ENCODE assay signal across 9 cellular contexts in genomic region chr2:25586726-25587144, GRCh38.
A peak's percentile ranks its signal among the peaks of the same experiment; 100 is the strongest.
DNase-seq lines count a peak whose midpoint lies in the region; ATAC-seq, FAIRE-seq and TF ChIP-seq lines count a peak whose summit lies in the region.
"Had no signal": no experiment of that assay in that cellular context is flagged by ENCODE, and none has a peak within 500 bp of the region (broad histone marks: within the 10 kb centered on the region; RNA-seq: fewer than 3 reads in every experiment).

No MANE protein-coding gene starts in this region.

- H4K20me1 ChIP-seq in BLaER1 treated with 17β-estradiol and CSF1 and Interleukin-3, amounts not matched to agents 10 nM and 100 nM, result no peaks in the 10 kb centered on the region
- H4K20me1 ChIP-seq in astrocyte (ENCODE audit: insufficient read depth, low read length), result no peaks in the 10 kb centered on the region

- H2AFZ ChIP-seq in astrocyte (ENCODE audit: low read depth, low read length), result peak overlapping the region; percentile 37

- no peak for FAIRE-seq in astrocyte (lab: Jason Lieb, UNC)

- H3K27ac ChIP-seq in BLaER1 treated with 17β-estradiol and CSF1 and Interleukin-3, amounts not matched to agents 10 nM and 100 nM, result peak overlapping the region in 1 of 11 experiments; percentile 3; a peak in 1 of 22 replicates
- H3K27ac ChIP-seq in astrocyte (ENCODE audit: low read depth, low read length) (no peak overlapping the region), breast epithelium (no peak overlapping the region)

- no peak for TF ChIP-seq POLR2A in breast epithelium (IDR thresholded peaks at IDR 0.05)

- peak overlapping the region; percentile 5 for H3K27ac Mint-ChIP-seq in astrocyte (ENCODE audit: unreplicated experiment)
- H3K27ac Mint-ChIP-seq in nephron progenitor cell, result no peak overlapping the region

- peaks cover 17% of the 10 kb centered on the region for H3K4me1 Mint-ChIP-seq in astrocyte (ENCODE audit: low read depth, unreplicated experiment)
- peaks cover 25% of the 10 kb centered on the region for H3K4me1 Mint-ChIP-seq in nephron progenitor cell

- peak overlapping the region in 8 of 11 experiments; percentile 5 to 68 (median 44); a peak in 13 of 22 replicates for H3K4me2 ChIP-seq in BLaER1 treated with 17β-estradiol and CSF1 and Interleukin-3, amounts not matched to agents 10 nM and 100 nM
- peak overlapping the region; percentile 57 for H3K4me2 ChIP-seq in astrocyte (ENCODE audit: low read length)

- peaks cover 33 to 67% (median 56%) of the 10 kb centered on the region in 10 experiments for H3K4me1 ChIP-seq in BLaER1 treated with 17β-estradiol and CSF1 and Interleukin-3, amounts not matched to agents 10 nM and 100 nM
- H3K4me1 ChIP-seq in astrocyte (ENCODE audit: insufficient read depth, low read length) (peaks cover 10% of the 10 kb centered on the region), breast epithelium (no peaks in the 10 kb centered on the region)

- H3K36me3 ChIP-seq in BLaER1 treated with 17β-estradiol and CSF1 and Interleukin-3, amounts not matched to agents 10 nM and 100 nM, result peaks cover 0 to 16% (median 6%) of the 10 kb centered on the region in 11 experiments; a peak in 7 of 22 replicates
- H3K36me3 ChIP-seq in astrocyte (ENCODE audit: insufficient read depth, low read length), result no peaks in the 10 kb centered on the region
- H3K36me3 ChIP-seq in breast epithelium, result no peaks in the 10 kb centered on the region

- H3K27me3 Mint-ChIP-seq in astrocyte (ENCODE audit: low read depth, unreplicated experiment) (no peaks in the 10 kb centered on the region), nephron progenitor cell (ENCODE audit: low read depth, poor library complexity) (no peaks in the 10 kb centered on the region)
- H3K27me3 Mint-ChIP-seq: central memory CD8-positive, alpha-beta T cell had no signal

- H3K4me3 ChIP-seq in BLaER1 treated with 17β-estradiol and CSF1 and Interleukin-3, amounts not matched to agents 10 nM and 100 nM, result no peak overlapping the region
- H3K4me3 ChIP-seq in astrocyte (ENCODE audit: insufficient read depth, low read depth, low read length) (no peak overlapping the region), breast epithelium (no peak overlapping the region)

- TF ChIP-seq CTCF in astrocyte (IDR thresholded peaks at IDR 0.05; ENCODE audit: insufficient read depth, low read depth, low read length), result no peak
- no peak for TF ChIP-seq CTCF in breast epithelium (IDR thresholded peaks at IDR 0.05)
- TF ChIP-seq CTCF in nephron progenitor cell (IDR thresholded peaks at IDR 0.05), result no peak

- H3K27me3 ChIP-seq in BLaER1 treated with 17β-estradiol and CSF1 and Interleukin-3, amounts not matched to agents 10 nM and 100 nM, result no peaks in the 10 kb centered on the region
- no peaks in the 10 kb centered on the region for H3K27me3 ChIP-seq in astrocyte (ENCODE audit: insufficient read depth, low read length)
- H3K27me3 ChIP-seq in breast epithelium, result no peaks in the 10 kb centered on the region

- H3K9ac ChIP-seq in BLaER1 treated with 17β-estradiol and CSF1 and Interleukin-3, amounts not matched to agents 10 nM and 100 nM, result no peak overlapping the region
- no peak overlapping the region for H3K9ac ChIP-seq in astrocyte (ENCODE audit: low read length)

- H3K4me3 Mint-ChIP-seq in astrocyte (ENCODE audit: unreplicated experiment) (no peak overlapping the region), nephron progenitor cell (no peak overlapping the region)
- H3K4me3 Mint-ChIP-seq: central memory CD8-positive, alpha-beta T cell had no signal

- peaks cover 0 to 17% (median 11%) of the 10 kb centered on the region in 11 experiments; a peak in 11 of 22 replicates for H3K9me3 ChIP-seq in BLaER1 treated with 17β-estradiol and CSF1 and Interleukin-3, amounts not matched to agents 10 nM and 100 nM (replicated peaks in 1 of 11)
- H3K9me3 ChIP-seq in astrocyte (ENCODE audit: insufficient read depth, low read depth, low read length) (no peaks in the 10 kb centered on the region), breast epithelium (no peaks in the 10 kb centered on the region)

- ATAC-seq in GM19035 (IDR thresholded peaks at IDR 0.05; ENCODE audit: unreplicated experiment) (peak; percentile 88), HG03066 (IDR thresholded peaks at IDR 0.05; ENCODE audit: low read depth, unreplicated experiment) (peak; percentile 71)

- H3K9me3 Mint-ChIP-seq in astrocyte (ENCODE audit: unreplicated experiment), result no peaks in the 10 kb centered on the region
- no peaks in the 10 kb centered on the region for H3K9me3 Mint-ChIP-seq in nephron progenitor cell
- H3K9me3 Mint-ChIP-seq: central memory CD8-positive, alpha-beta T cell had no signal

- intact Hi-C loops in breast epithelium (cut with DNase I; ENCODE audit: low total_unique reads), result no loop called here

- DNase-seq in astrocyte (ENCODE audit: low read depth) (peak; percentile 18), activated gamma-delta T cell treated with Interleukin-2 at 50 U/mL for 16 hours (no peak), breast epithelium (ENCODE audit: low spot score in 2 of 2) (no peak), SW 1271 (lab: John Stamatoyannopoulos, UW) (no peak), nephron progenitor cell (no peak)

- H3K79me2 ChIP-seq in astrocyte (ENCODE audit: insufficient read depth, low read length), result no peaks in the 10 kb centered on the region

- H3K36me3 Mint-ChIP-seq in astrocyte (ENCODE audit: low read depth, unreplicated experiment), result no peaks in the 10 kb centered on the region
- H3K36me3 Mint-ChIP-seq in nephron progenitor cell (ENCODE audit: low read depth), result peaks cover 6% of the 10 kb centered on the region
